13 cellular contexts compared by ENCODE assay signal in the genomic region with DNA sequence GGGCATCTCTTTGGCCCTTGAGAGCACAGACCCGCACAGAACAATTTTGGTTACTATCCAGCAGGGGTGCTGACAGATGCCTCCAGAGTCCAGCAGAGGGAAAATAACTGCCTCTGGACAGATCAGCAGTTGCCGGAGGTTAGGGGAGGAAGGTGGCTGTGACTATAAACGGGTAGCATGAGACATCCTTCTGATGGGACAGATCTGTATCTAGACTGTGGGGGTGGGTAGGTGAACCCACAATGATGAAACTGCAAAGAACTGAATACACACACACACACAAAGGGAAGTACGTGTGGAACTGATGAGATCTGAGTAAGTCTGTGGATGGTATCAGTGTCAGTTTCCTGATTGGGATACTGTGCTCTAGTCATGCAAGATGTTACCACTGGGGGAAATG. TPM values are rescaled to one million over a fixed set of nuclear protein-coding genes. Genes with fewer than 3 reads are reported as not detected.
A peak's percentile ranks its signal among the peaks of the same experiment; 100 is the strongest.
DNase-seq lines count a peak whose midpoint lies in the region; ATAC-seq, FAIRE-seq and TF ChIP-seq lines count a peak whose summit lies in the region.
"Had no signal": no experiment of that assay in that cellular context is flagged by ENCODE, and none has a peak within 500 bp of the region (broad histone marks: within the 10 kb centered on the region; RNA-seq: fewer than 3 reads in every experiment).

No MANE protein-coding gene starts in this region.

- H3K27ac ChIP-seq in K562 (ENCODE audit: extremely low read depth, low read depth, low read length) (no peak overlapping the region), caudate nucleus (ENCODE audit: low read depth, low read length) (no peak overlapping the region)
- H3K27ac ChIP-seq: prostate gland, thyroid gland had no signal

- 0% methylated on average over 4 of the region's 4 CpGs for WGBS in K562 (ENCODE audit: insufficient coverage, low coverage, missing lambda C conversion rate)

- CTCF ChIA-PET in K562 (lab: Yijun Ruan, JAX; ENCODE audit: low intra/inter-chr PET ratio), result no interaction called here

- no peak overlapping the region for H3K27ac Mint-ChIP-seq in stimulated activated memory B cell treated with anti-CD40 and anti-IgM and Interleukin-4, amounts not matched to agents 10 μg/mL and 1 μg/mL and 100 μg/mL, for 72 hours

- no peaks in the 10 kb centered on the region for H4K20me1 ChIP-seq in K562 (replicated peaks; ENCODE audit: control insufficient read depth, insufficient read depth, low read length)

- TF ChIP-seq RAD21 in K562 (CRISPR knock-in tag; conservative IDR thresholded peaks at IDR 0.05 in 1 of 2, IDR thresholded peaks at IDR 0.05 in 1 of 2), result no peak

- TF ChIP-seq EP300 in K562 (IDR thresholded peaks at IDR 0.05; ENCODE audit: low read length), result no peak

- intact Hi-C loops in K562 (cut with micrococcal nuclease) (no loop called here), posterior vena cava (cut with DNase I) (no loop called here)

- H2AFZ ChIP-seq in K562 (ENCODE audit: low read depth, low read length), result no peak overlapping the region

- H3K9me1 ChIP-seq in K562 (ENCODE audit: control insufficient read depth, insufficient read depth, low read length), result no peaks in the 10 kb centered on the region

- DNase-seq in activated effector memory CD4-positive, alpha-beta T cell treated with anti-CD3 and anti-CD28 coated beads, Interleukin-2, amount 50 U/mL, for 16 hours, result peak; percentile 53
- no peak for DNase-seq in activated effector memory CD4-positive, alpha-beta T cell treated with Interleukin-2 at 50 U/mL for 16 hours
- DNase-seq in MV-4-11 (lab: John Stamatoyannopoulos, UW), result peak; percentile 12
- no peak for DNase-seq in K562 (ENCODE audit: extremely low read depth in 1 of 4, low spot score in 3 of 4)
- no peak for DNase-seq in posterior vena cava (ENCODE audit: low spot score)
- no peak for DNase-seq in caudate nucleus (lab: John Stamatoyannopoulos, UW)
- DNase-seq: effector CD8-positive, alpha-beta T cell; NCI-H187 treated with DMSO at 0.1 percent for 48 hours; NCI-H510A treated with DMSO at 0.1 percent for 48 hours; thyroid gland had no signal

- H3K9me3 Mint-ChIP-seq in stimulated activated memory B cell treated with anti-CD40 and anti-IgM and Interleukin-4, amounts not matched to agents 10 μg/mL and 1 μg/mL and 100 μg/mL, for 72 hours, result no peaks in the 10 kb centered on the region

- H3K4me2 ChIP-seq in K562 (ENCODE audit: insufficient read depth, low read length), result no peak overlapping the region

- no TSS peak for BruUV-seq in K562 (replicated peaks; lab: Mats Ljungman, UMichigan)

- peaks cover 0 to 4% of the 10 kb centered on the region in 2 experiments; a peak in 1 of 5 replicates for H3K4me1 ChIP-seq in K562 (replicated peaks in 1 of 2; ENCODE audit: control insufficient read depth in 2 of 2, insufficient read depth in 2 of 2, low read length in 2 of 2)
- H3K4me1 ChIP-seq: prostate gland, thyroid gland had no signal

- H3K4me1 Mint-ChIP-seq in stimulated activated memory B cell treated with anti-CD40 and anti-IgM and Interleukin-4, amounts not matched to agents 10 μg/mL and 1 μg/mL and 100 μg/mL, for 72 hours, result peaks cover 7% of the 10 kb centered on the region

- no peaks in the 10 kb centered on the region for H3K79me2 ChIP-seq in K562 (ENCODE audit: control insufficient read depth, insufficient read depth, low read length)

- ATAC-seq in K562 (peak; percentile 77), GM21786 (IDR thresholded peaks at IDR 0.05; ENCODE audit: unreplicated experiment) (no peak)
- ATAC-seq in stimulated activated memory B cell treated with anti-CD40 and anti-IgM and Interleukin-4, amounts not matched to agents 10 μg/mL and 1 μg/mL and 100 μg/mL, for 72 hours, result peak; percentile 38

- peaks cover 12 to 51% of the 10 kb centered on the region in 2 experiments; a peak in 4 of 5 replicates for H3K27me3 ChIP-seq in K562 (ENCODE audit: control insufficient read depth in 2 of 2, insufficient read depth in 2 of 2, low read length in 2 of 2)
- H3K27me3 ChIP-seq: thyroid gland had no signal

- no peak overlapping the region for H3K4me3 ChIP-seq in K562
- H3K4me3 ChIP-seq: prostate gland, thyroid gland had no signal

- FAIRE-seq in K562 (lab: Jason Lieb, UNC), result no peak

- no peaks in the 10 kb centered on the region for H3K27me3 Mint-ChIP-seq in stimulated activated memory B cell treated with anti-CD40 and anti-IgM and Interleukin-4, amounts not matched to agents 10 μg/mL and 1 μg/mL and 100 μg/mL, for 72 hours

- no peak overlapping the region for H3K4me3 Mint-ChIP-seq in stimulated activated memory B cell treated with anti-CD40 and anti-IgM and Interleukin-4, amounts not matched to agents 10 μg/mL and 1 μg/mL and 100 μg/mL, for 72 hours

- H3K36me3 Mint-ChIP-seq in stimulated activated memory B cell treated with anti-CD40 and anti-IgM and Interleukin-4, amounts not matched to agents 10 μg/mL and 1 μg/mL and 100 μg/mL, for 72 hours, result peaks cover 8% of the 10 kb centered on the region

- no peaks in the 10 kb centered on the region for H3K9me3 ChIP-seq in K562 (replicated peaks; ENCODE audit: control insufficient read depth, insufficient read depth, low read depth, low read length)
- H3K9me3 ChIP-seq: prostate gland, thyroid gland had no signal

- no peak for TF ChIP-seq POLR2A in K562 (conservative IDR thresholded peaks at IDR 0.05)

- in situ Hi-C loops in K562 (cut with MboI), result no loop called here

- peak in 2 of 3 experiments; percentile 13 to 40; a peak in 2 of 6 replicates for TF ChIP-seq CTCF in K562 (IDR thresholded peaks at IDR 0.05 in 2 of 3, conservative IDR thresholded peaks at IDR 0.05 in 1 of 3; ENCODE audit: insufficient read depth in 2 of 3, low read depth in 1 of 3, low read length in 3 of 3)

- no peak overlapping the region for H3K9ac ChIP-seq in K562 (ENCODE audit: insufficient read depth in 1 of 2, low read depth in 2 of 2, low read length in 2 of 2)

- POLR2A ChIA-PET in K562 (lab: Yijun Ruan, JAX), result interaction anchor here (0.6 kb wide), 1 partner anchor 20 kb away, joined by 3 read pairs; no protein-coding TSS in a partner anchor

- no peaks in the 10 kb centered on the region for H3K36me3 ChIP-seq in K562 (ENCODE audit: control insufficient read depth, insufficient read depth, low read length)
- H3K36me3 ChIP-seq: prostate gland, thyroid gland had no signal

TF ChIP-seq in K562, 482 proteins besides CTCF, POLR2A, EP300 and RAD21 (continues in another document):
- TF ChIP-seq MYBL2 (IDR thresholded peaks at IDR 0.05; ENCODE audit: low read depth) (no peak), MYBL2 (CRISPR knock-in tag; IDR thresholded peaks at IDR 0.05; ENCODE audit: borderline replicate concordance) (no peak), ZKSCAN1 (IDR thresholded peaks at IDR 0.05; ENCODE audit: low read depth, low read length) (no peak), ZNF134 (CRISPR knock-in tag; conservative IDR thresholded peaks at IDR 0.05) (peak; percentile 84), TRIM24 (IDR thresholded peaks at IDR 0.05) (no peak), ZNF79 (CRISPR knock-in tag; IDR thresholded peaks at IDR 0.05; ENCODE audit: low read depth) (no peak), GABPA (tag; conservative IDR thresholded peaks at IDR 0.05; ENCODE audit: low read depth) (peak; percentile 26; the same call in 1 of the 2 replicates)
- TF ChIP-seq, protein P1, sequence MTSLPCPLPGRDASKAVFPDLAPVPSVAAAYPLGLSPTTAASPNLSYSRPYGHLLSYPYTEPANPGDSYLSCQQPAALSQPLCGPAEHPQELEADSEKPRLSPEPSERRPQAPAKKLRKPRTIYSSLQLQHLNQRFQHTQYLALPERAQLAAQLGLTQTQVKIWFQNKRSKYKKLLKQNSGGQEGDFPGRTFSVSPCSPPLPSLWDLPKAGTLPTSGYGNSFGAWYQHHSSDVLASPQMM (CRISPR knock-in tag; IDR thresholded peaks at IDR 0.05), result no peak
- TF ChIP-seq, protein P2, sequence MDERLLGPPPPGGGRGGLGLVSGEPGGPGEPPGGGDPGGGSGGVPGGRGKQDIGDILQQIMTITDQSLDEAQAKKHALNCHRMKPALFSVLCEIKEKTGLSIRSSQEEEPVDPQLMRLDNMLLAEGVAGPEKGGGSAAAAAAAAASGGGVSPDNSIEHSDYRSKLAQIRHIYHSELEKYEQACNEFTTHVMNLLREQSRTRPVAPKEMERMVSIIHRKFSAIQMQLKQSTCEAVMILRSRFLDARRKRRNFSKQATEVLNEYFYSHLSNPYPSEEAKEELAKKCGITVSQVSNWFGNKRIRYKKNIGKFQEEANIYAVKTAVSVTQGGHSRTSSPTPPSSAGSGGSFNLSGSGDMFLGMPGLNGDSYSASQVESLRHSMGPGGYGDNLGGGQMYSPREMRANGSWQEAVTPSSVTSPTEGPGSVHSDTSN (CRISPR knock-in tag; IDR thresholded peaks at IDR 0.05; ENCODE audit: low read depth), result no peak
- TF ChIP-seq, protein P2 (tag; conservative IDR thresholded peaks at IDR 0.05; ENCODE audit: low read depth), result 0 out of 2 replicates have a peak, but pooled peaks have one; percentile 23

RNA-seq across cellular contexts. Expression of a gene that starts 21.2 kb away (rescaled TPM):
- total RNA-seq in K562 (2011; cell fraction: chromatin; rRNA removed; ENCODE audit: low replicate concordance), result 0.76 TPM in 1 of 2 replicates, not detected in the other
- 0.13 and 0.50 TPM in 2 replicates for total RNA-seq in K562 (2011; cell fraction: nucleolus; rRNA removed)
- total RNA-seq in K562 (2011; cell fraction: nucleoplasm; rRNA removed), result 0.31 TPM in 1 of 2 replicates, not detected in the other
- total RNA-seq in K562 (2014; rRNA removed), result not detected in 2 replicates
- total RNA-seq in K562 (2014; rRNA removed; fragmentation: Illumina TruSeq; extraction: Trizol), result not detected in 2 replicates
- not detected in 2 replicates for total RNA-seq in K562 (2015; rRNA removed; fragmentation: Illumina TruSeq; extraction: Trizol)
- 0.07 and 0.13 TPM in 2 replicates for total RNA-seq in K562 (2021)
- 0.12 TPM in 1 of 2 replicates, not detected in the other for polyA plus RNA-seq in K562 (2011; rRNA removed)
- 0.06 and 0.09 TPM in 2 replicates for polyA plus RNA-seq in K562 (2011; cell fraction: cytosol; rRNA removed)
- polyA plus RNA-seq in K562 (2011; cell fraction: nucleus; rRNA removed), result 0.11 and 0.13 TPM in 2 replicates
- 0.03 and 0.21 TPM in 2 replicates for polyA plus RNA-seq in K562 (2012)
- polyA plus RNA-seq in K562 (2014; fragmentation: Illumina TruSeq; extraction: Trizol), result not detected in 2 replicates
- not detected for polyA plus RNA-seq in K562 (2014; fragmentation: Nextera tagmentation; extraction: Ambion mirVana)
- 0.05 TPM in 1 of 2 replicates, not detected in the other for polyA plus RNA-seq in K562 (2014; rRNA removed)
- polyA minus RNA-seq in K562 (2011; rRNA and poly(A)+ RNA removed), result 0.12 and 0.18 TPM in 2 replicates
- not detected in 2 replicates for polyA minus RNA-seq in K562 (2011; cell fraction: cytosol; rRNA and poly(A)+ RNA removed)
- polyA minus RNA-seq in K562 (2011; cell fraction: nucleus; rRNA and poly(A)+ RNA removed), result 0.13 and 0.22 TPM in 2 replicates
- total RNA-seq in posterior vena cava, result 1 to 10 TPM; 6.7 to 8.9 TPM

Comparison
In these comparisons a context has a peak if more than half of its experiments do, and no peak if none do; other contexts are left out.
1. DNase-seq: peak in activated effector memory CD4-positive, alpha-beta T cell treated with anti-CD3 and anti-CD28 coated beads, Interleukin-2, amount 50 U/mL, for 16 hours (single experiment) and MV-4-11 (single experiment); none in activated effector memory CD4-positive, alpha-beta T cell treated with Interleukin-2 at 50 U/mL for 16 hours (single experiment), K562 (0 of 4), posterior vena cava (single experiment) and caudate nucleus (0 of 61).
2. RNA of a gene that starts 21.2 kb away (total RNA-seq): 6.7 to 8.9 TPM in posterior vena cava; 0.07 to 0.76 TPM in K562; every median in the first group is over 4 times any median in the second.